In genomic region chr12:82567688-82568087, GRCh38 we compare ENCODE assay signal across 1 cellular context.
TF ChIP-seq lines count a peak whose summit lies in the region.

No MANE protein-coding gene starts in this region.

TF ChIP-seq in HepG2, 621 proteins besides CTCF, POLR2A, EP300 and RAD21 (continued from another document):
- TF ChIP-seq, protein P1, sequence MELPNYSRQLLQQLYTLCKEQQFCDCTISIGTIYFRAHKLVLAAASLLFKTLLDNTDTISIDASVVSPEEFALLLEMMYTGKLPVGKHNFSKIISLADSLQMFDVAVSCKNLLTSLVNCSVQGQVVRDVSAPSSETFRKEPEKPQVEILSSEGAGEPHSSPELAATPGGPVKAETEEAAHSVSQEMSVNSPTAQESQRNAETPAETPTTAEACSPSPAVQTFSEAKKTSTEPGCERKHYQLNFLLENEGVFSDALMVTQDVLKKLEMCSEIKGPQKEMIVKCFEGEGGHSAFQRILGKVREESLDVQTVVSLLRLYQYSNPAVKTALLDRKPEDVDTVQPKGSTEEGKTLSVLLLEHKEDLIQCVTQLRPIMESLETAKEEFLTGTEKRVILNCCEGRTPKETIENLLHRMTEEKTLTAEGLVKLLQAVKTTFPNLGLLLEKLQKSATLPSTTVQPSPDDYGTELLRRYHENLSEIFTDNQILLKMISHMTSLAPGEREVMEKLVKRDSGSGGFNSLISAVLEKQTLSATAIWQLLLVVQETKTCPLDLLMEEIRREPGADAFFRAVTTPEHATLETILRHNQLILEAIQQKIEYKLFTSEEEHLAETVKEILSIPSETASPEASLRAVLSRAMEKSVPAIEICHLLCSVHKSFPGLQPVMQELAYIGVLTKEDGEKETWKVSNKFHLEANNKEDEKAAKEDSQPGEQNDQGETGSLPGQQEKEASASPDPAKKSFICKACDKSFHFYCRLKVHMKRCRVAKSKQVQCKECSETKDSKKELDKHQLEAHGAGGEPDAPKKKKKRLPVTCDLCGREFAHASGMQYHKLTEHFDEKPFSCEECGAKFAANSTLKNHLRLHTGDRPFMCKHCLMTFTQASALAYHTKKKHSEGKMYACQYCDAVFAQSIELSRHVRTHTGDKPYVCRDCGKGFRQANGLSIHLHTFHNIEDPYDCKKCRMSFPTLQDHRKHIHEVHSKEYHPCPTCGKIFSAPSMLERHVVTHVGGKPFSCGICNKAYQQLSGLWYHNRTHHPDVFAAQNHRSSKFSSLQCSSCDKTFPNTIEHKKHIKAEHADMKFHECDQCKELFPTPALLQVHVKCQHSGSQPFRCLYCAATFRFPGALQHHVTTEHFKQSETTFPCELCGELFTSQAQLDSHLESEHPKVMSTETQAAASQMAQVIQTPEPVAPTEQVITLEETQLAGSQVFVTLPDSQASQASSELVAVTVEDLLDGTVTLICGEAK (IDR thresholded peaks at IDR 0.05): no peak
- TF ChIP-seq, protein P1 (CRISPR knock-in tag; IDR thresholded peaks at IDR 0.05): no peak
- TF ChIP-seq HDAC2 (CRISPR knock-in tag; IDR thresholded peaks at IDR 0.05) (no peak), TARDBP (CRISPR knock-in tag; IDR thresholded peaks at IDR 0.05) (no peak), JDP2 (CRISPR knock-in tag; IDR thresholded peaks at IDR 0.05; ENCODE audit: borderline replicate concordance) (no peak), AFF4 (CRISPR knock-in tag; IDR thresholded peaks at IDR 0.05) (no peak), ZMAT3 (CRISPR knock-in tag; conservative IDR thresholded peaks at IDR 0.05) (no peak), ZNF263 (CRISPR knock-in tag; IDR thresholded peaks at IDR 0.05) (no peak), ZNF652 (CRISPR knock-in tag; IDR thresholded peaks at IDR 0.05; ENCODE audit: borderline replicate concordance, low read depth) (no peak), ZNF780A (CRISPR knock-in tag; IDR thresholded peaks at IDR 0.05) (no peak), MXD1 (CRISPR knock-in tag; IDR thresholded peaks at IDR 0.05) (no peak), TSC22D2 (CRISPR knock-in tag; IDR thresholded peaks at IDR 0.05; ENCODE audit: borderline replicate concordance) (no peak)
- TF ChIP-seq, protein P2, sequence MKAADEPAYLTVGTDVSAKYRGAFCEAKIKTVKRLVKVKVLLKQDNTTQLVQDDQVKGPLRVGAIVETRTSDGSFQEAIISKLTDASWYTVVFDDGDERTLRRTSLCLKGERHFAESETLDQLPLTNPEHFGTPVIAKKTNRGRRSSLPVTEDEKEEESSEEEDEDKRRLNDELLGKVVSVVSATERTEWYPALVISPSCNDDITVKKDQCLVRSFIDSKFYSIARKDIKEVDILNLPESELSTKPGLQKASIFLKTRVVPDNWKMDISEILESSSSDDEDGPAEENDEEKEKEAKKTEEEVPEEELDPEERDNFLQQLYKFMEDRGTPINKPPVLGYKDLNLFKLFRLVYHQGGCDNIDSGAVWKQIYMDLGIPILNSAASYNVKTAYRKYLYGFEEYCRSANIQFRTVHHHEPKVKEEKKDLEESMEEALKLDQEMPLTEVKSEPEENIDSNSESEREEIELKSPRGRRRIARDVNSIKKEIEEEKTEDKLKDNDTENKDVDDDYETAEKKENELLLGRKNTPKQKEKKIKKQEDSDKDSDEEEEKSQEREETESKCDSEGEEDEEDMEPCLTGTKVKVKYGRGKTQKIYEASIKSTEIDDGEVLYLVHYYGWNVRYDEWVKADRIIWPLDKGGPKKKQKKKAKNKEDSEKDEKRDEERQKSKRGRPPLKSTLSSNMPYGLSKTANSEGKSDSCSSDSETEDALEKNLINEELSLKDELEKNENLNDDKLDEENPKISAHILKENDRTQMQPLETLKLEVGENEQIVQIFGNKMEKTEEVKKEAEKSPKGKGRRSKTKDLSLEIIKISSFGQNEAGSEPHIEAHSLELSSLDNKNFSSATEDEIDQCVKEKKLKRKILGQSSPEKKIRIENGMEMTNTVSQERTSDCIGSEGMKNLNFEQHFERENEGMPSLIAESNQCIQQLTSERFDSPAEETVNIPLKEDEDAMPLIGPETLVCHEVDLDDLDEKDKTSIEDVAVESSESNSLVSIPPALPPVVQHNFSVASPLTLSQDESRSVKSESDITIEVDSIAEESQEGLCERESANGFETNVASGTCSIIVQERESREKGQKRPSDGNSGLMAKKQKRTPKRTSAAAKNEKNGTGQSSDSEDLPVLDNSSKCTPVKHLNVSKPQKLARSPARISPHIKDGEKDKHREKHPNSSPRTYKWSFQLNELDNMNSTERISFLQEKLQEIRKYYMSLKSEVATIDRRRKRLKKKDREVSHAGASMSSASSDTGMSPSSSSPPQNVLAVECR (CRISPR knock-in tag; IDR thresholded peaks at IDR 0.05; ENCODE audit: borderline replicate concordance): no peak
TF ChIP-seq in HepG2: peak in this region for 0.
